ENCODE assay signal across 8 cellular contexts in genomic region chr17:81396722-81397313, GRCh38. TPM values are rescaled to one million over a fixed set of nuclear protein-coding genes. Genes with fewer than 3 reads are reported as not detected.
DNase-seq lines count a peak whose midpoint lies in the region; ATAC-seq, FAIRE-seq and TF ChIP-seq lines count a peak whose summit lies in the region.

No MANE protein-coding gene starts in this region.

- H3K4me3 ChIP-seq in DND-41 (ENCODE audit: low read depth in 1 of 2, low read length in 2 of 2), result peak overlapping the region; percentile 29 to 61
- H3K4me3 ChIP-seq in NB4 (ENCODE audit: low read depth, low read length), result peak overlapping the region; percentile 76
- H3K4me3 ChIP-seq in fibroblast of pulmonary artery (replicated peaks; ENCODE audit: low read depth, low read length), result peak overlapping the region; percentile 71
- peak overlapping the region; percentile 62 for H3K4me3 ChIP-seq in neuron (ENCODE audit: low read length)

- peak overlapping the region; percentile 70 for H2AFZ ChIP-seq in DND-41 (ENCODE audit: low read depth, low read length)
- H2AFZ ChIP-seq in neuron (ENCODE audit: low read depth, low read length), result no peak overlapping the region

- ATAC-seq in DND-41 (ENCODE audit: insufficient read depth, low read depth), result peak; percentile 35
- ATAC-seq in HG03280 (IDR thresholded peaks at IDR 0.05; ENCODE audit: unreplicated experiment), result no peak

- H4K20me1 ChIP-seq in DND-41 (ENCODE audit: insufficient read depth, low read length), result peaks cover 39% of the 10 kb centered on the region

- TF ChIP-seq CTCF in DND-41 (IDR thresholded peaks at IDR 0.05; ENCODE audit: borderline replicate concordance, extremely low read depth, low read length, poor library complexity, severe bottlenecking), result no peak
- TF ChIP-seq CTCF in NB4 (IDR thresholded peaks at IDR 0.05; ENCODE audit: low read depth, low read length), result no peak
- TF ChIP-seq CTCF in fibroblast of pulmonary artery (IDR thresholded peaks at IDR 0.05; ENCODE audit: low read length, missing control alignments), result no peak

- peak overlapping the region; percentile 83 for H3K4me2 ChIP-seq in DND-41 (ENCODE audit: insufficient read depth, low read length)

- no peak for TF ChIP-seq POLR2A in NB4 (IDR thresholded peaks at IDR 0.05; ENCODE audit: extremely low read depth, insufficient read length)

- H3K4me1 ChIP-seq in DND-41 (ENCODE audit: insufficient read depth, low read length), result peaks cover 70% of the 10 kb centered on the region
- H3K4me1 ChIP-seq in neuron (ENCODE audit: insufficient read depth, low read length), result peaks cover 47% of the 10 kb centered on the region

- DNase-seq in DND-41 (peak; percentile 66), NB4 (ENCODE audit: low read depth) (peak; percentile 69), fibroblast of pulmonary artery (ENCODE audit: low read depth) (no peak), cerebellum (ENCODE audit: low spot score) (no peak), HTR-8/SVneo (ENCODE audit: insufficient read length, low spot score) (no peak)
- peak; percentile 44 to 51 for DNase-seq in activated CD4-positive, alpha-beta T cell treated with anti-CD3 and anti-CD28 coated beads, Interleukin-2, amount 50 U/mL, for 48 hours

- H3K36me3 ChIP-seq in DND-41 (ENCODE audit: insufficient read depth, low read length) (no peaks in the 10 kb centered on the region; the same call in 1 of the 2 replicates), neuron (ENCODE audit: insufficient read depth, low read length) (no peaks in the 10 kb centered on the region)

- peak overlapping the region; percentile 57 for H3K27ac ChIP-seq in DND-41 (ENCODE audit: low read length)

- H3K9me3 ChIP-seq in DND-41 (ENCODE audit: insufficient read depth, low read length, severe bottlenecking), result no peaks in the 10 kb centered on the region
- H3K9me3 ChIP-seq in neuron (ENCODE audit: low read length), result no peaks in the 10 kb centered on the region

- peaks cover 7% of the 10 kb centered on the region; the same call in 1 of the 2 replicates for H3K79me2 ChIP-seq in DND-41 (ENCODE audit: insufficient read depth, low read length)

- FAIRE-seq in HTR-8/SVneo (lab: Jason Lieb, UNC), result no peak

- H3K27me3 ChIP-seq in DND-41 (ENCODE audit: insufficient read depth, low read length, poor library complexity) (peaks cover 95% of the 10 kb centered on the region), neuron (ENCODE audit: insufficient read depth, low read length) (no peaks in the 10 kb centered on the region)

- peak overlapping the region; percentile 76 for H3K9ac ChIP-seq in DND-41 (ENCODE audit: low read depth, low read length)

RNA-seq across cellular contexts. Expression of gene BAHCC1, which starts 1.6 kb away (rescaled TPM):
- 20.5 TPM for total RNA-seq in cerebellum

Comparison
In these comparisons a context has a peak if more than half of its experiments do, and no peak if none do; other contexts are left out.
1. DNase-seq: peak in DND-41 (single experiment), NB4 (single experiment) and activated CD4-positive, alpha-beta T cell treated with anti-CD3 and anti-CD28 coated beads, Interleukin-2, amount 50 U/mL, for 48 hours (2 of 2); none in fibroblast of pulmonary artery (single experiment), cerebellum (single experiment) and HTR-8/SVneo (single experiment).
2. Peak in every context shown above with its lines, with median percentiles within 50 percentile points of each other: H3K4me3 ChIP-seq.